22 cellular contexts compared by ENCODE assay signal in the genomic region with DNA sequence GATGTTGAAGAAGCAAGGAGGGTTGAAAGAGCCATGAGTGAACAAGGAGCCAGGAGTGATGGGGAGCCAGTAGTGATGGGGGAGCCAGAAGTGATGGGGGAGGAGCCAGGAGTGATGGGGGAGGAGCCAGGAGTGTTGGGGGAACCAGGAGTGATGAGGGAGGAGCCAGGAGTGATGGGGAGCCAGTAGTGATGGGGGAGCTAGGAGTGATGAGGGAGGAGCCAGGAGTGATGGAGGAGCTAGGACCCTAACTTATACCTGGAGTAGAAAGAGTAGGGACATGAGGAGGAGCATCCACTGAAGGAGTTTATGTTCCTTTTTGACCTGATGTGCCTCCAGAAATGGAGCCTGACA. TPM values are rescaled to one million over a fixed set of nuclear protein-coding genes. Genes with fewer than 3 reads are reported as not detected.
DNase-seq lines count a peak whose midpoint lies in the region; ATAC-seq and TF ChIP-seq lines count a peak whose summit lies in the region.
"Had no signal": no experiment of that assay in that cellular context is flagged by ENCODE, and none has a peak within 500 bp of the region (broad histone marks: within the 10 kb centered on the region; RNA-seq: fewer than 3 reads in every experiment).

No MANE protein-coding gene starts in this region.

- H3K9me2 ChIP-seq in GM23338 (ENCODE audit: insufficient read depth): no peaks in the 10 kb centered on the region

- H3K4me3 ChIP-seq in GM23338 (no peak overlapping the region), RWPE2 (ENCODE audit: severe bottlenecking) (no peak overlapping the region), esophagus (ENCODE audit: low read depth in 1 of 2, low read length in 2 of 2) (no peak overlapping the region)
- H3K4me3 ChIP-seq: A549, GM23248 had no signal

- no peaks in the 10 kb centered on the region for H4K20me1 ChIP-seq in GM23338 (replicated peaks; ENCODE audit: insufficient read depth)

- H3K79me2 ChIP-seq in GM23338 (replicated peaks; ENCODE audit: insufficient read depth): no peaks in the 10 kb centered on the region

- intact Hi-C loops in posterior vena cava (cut with DNase I): no loop called here

- no peaks in the 10 kb centered on the region for H3K36me3 ChIP-seq in GM23338 (ENCODE audit: insufficient read depth)
- no peaks in the 10 kb centered on the region for H3K36me3 ChIP-seq in RWPE2 (ENCODE audit: low read depth)
- no peaks in the 10 kb centered on the region for H3K36me3 ChIP-seq in esophagus (ENCODE audit: control insufficient read depth in 2 of 2, insufficient read depth in 2 of 2, low read length in 1 of 2)
- H3K36me3 ChIP-seq: BE2C had no signal

- H3K27ac Mint-ChIP-seq in GM23338: no peak overlapping the region
- no peak overlapping the region for H3K27ac Mint-ChIP-seq in activated CD4-positive, alpha-beta memory T cell treated with anti-CD3 and anti-CD28 coated beads, Interleukin-2, amount 10 ng/mL, durations not matched to agents 7 days and 5 days
- H3K27ac Mint-ChIP-seq: CD4-positive, alpha-beta T cell had no signal

- no peaks in the 10 kb centered on the region for H3K9me3 Mint-ChIP-seq in GM23338
- H3K9me3 Mint-ChIP-seq in activated CD4-positive, alpha-beta memory T cell treated with anti-CD3 and anti-CD28 coated beads, Interleukin-2, amount 10 ng/mL, durations not matched to agents 7 days and 5 days: no peaks in the 10 kb centered on the region
- H3K9me3 Mint-ChIP-seq: CD4-positive, alpha-beta T cell had no signal

- H3F3A ChIP-seq in GM23338 (replicated peaks; ENCODE audit: low read depth): no peaks in the 10 kb centered on the region

- no peak overlapping the region for H3K4me3 Mint-ChIP-seq in GM23338
- no peak overlapping the region for H3K4me3 Mint-ChIP-seq in activated CD4-positive, alpha-beta memory T cell treated with anti-CD3 and anti-CD28 coated beads, Interleukin-2, amount 10 ng/mL, durations not matched to agents 7 days and 5 days
- H3K4me3 Mint-ChIP-seq: CD4-positive, alpha-beta T cell had no signal

- TF ChIP-seq CTCF in GM23338 (conservative IDR thresholded peaks at IDR 0.05; ENCODE audit: low read depth in 2 of 2) (no peak), RWPE2 (IDR thresholded peaks at IDR 0.05; ENCODE audit: poor library complexity, severe bottlenecking) (no peak)

- H3K4me1 ChIP-seq in GM23338 (ENCODE audit: insufficient read depth) (no peaks in the 10 kb centered on the region), RWPE2 (ENCODE audit: insufficient read depth, poor library complexity, severe bottlenecking) (peaks cover 30% of the 10 kb centered on the region), esophagus (ENCODE audit: control insufficient read depth in 2 of 2, insufficient read depth in 2 of 2, low read length in 1 of 2) (peaks cover 5 to 31% of the 10 kb centered on the region in 2 donors)
- H3K4me1 ChIP-seq: A549, BE2C had no signal

- POLR2A ChIA-PET in activated CD4-positive, alpha-beta memory T cell treated with anti-CD3 and anti-CD28 coated beads, Interleukin-2, amount 10 ng/mL, durations not matched to agents 7 days and 5 days (lab: Charles Lee): no interaction called here

- H3K9me3 ChIP-seq in RWPE2 (ENCODE audit: severe bottlenecking): no peaks in the 10 kb centered on the region
- no peaks in the 10 kb centered on the region for H3K9me3 ChIP-seq in esophagus (ENCODE audit: control insufficient read depth in 2 of 2, insufficient read depth in 1 of 2, low read depth in 1 of 2, low read length in 1 of 2)
- H3K9me3 ChIP-seq: A549, BE2C had no signal

- H2AFZ ChIP-seq in GM23338: no peak overlapping the region
- H2AFZ ChIP-seq: GM23248 had no signal

- CTCF ChIA-PET in activated CD4-positive, alpha-beta memory T cell treated with anti-CD3 and anti-CD28 coated beads, Interleukin-2, amount 10 ng/mL, durations not matched to agents 7 days and 5 days (lab: Charles Lee): no interaction called here

- H3K27me3 Mint-ChIP-seq in GM23338 (ENCODE audit: insufficient read depth, low read depth, poor library complexity): peaks cover 2% of the 10 kb centered on the region
- peaks cover 6% of the 10 kb centered on the region for H3K27me3 Mint-ChIP-seq in activated CD4-positive, alpha-beta memory T cell treated with anti-CD3 and anti-CD28 coated beads, Interleukin-2, amount 10 ng/mL, durations not matched to agents 7 days and 5 days
- H3K27me3 Mint-ChIP-seq: CD4-positive, alpha-beta T cell had no signal

- H3K4me2 ChIP-seq in GM23338: no peak overlapping the region
- H3K4me2 ChIP-seq: A549 had no signal

- DNase-seq in GM23338 (ENCODE audit: low spot score) (no peak), RWPE2 (ENCODE audit: low spot score) (no peak), posterior vena cava (ENCODE audit: low spot score) (peak; percentile 12), NCI-H69 (lab: John Stamatoyannopoulos, UW) (no peak)
- DNase-seq in activated CD4-positive, alpha-beta memory T cell treated with anti-CD3 and anti-CD28 coated beads, Interleukin-2, amount 10 ng/mL, durations not matched to agents 7 days and 5 days: no peak
- DNase-seq: BE2C; CD4-positive, alpha-beta T cell; COR-L47; DMS 273 treated with DMSO at 0.1 percent for 48 hours; GM23248; HCEC 1CT; Karpas-422; NCI-H1694 treated with DMSO at 0.1 percent for 48 hours; NCI-H2081 treated with DMSO at 0.1 percent for 48 hours; NCI-H2171 treated with DMSO at 0.1 percent for 48 hours; NCI-H524 treated with DMSO at 0.1 percent for 48 hours; SHP77; SW 1271 had no signal

- H3K27ac ChIP-seq in GM23338 (ENCODE audit: low read depth) (no peak overlapping the region), RWPE2 (ENCODE audit: poor library complexity, severe bottlenecking) (peak overlapping the region; percentile 66), esophagus (ENCODE audit: low read depth in 2 of 2, low read length in 1 of 2) (peak overlapping the region; percentile 60 to 86)
- H3K27ac ChIP-seq: A549, GM23248 had no signal

- H3K27me3 ChIP-seq in GM23338 (ENCODE audit: insufficient read depth) (no peaks in the 10 kb centered on the region), RWPE2 (ENCODE audit: insufficient read depth, poor library complexity, severe bottlenecking) (no peaks in the 10 kb centered on the region), esophagus (ENCODE audit: control insufficient read depth in 1 of 2, insufficient read depth in 2 of 2, low read length in 2 of 2) (no peaks in the 10 kb centered on the region)

- peak; percentile 54 for ATAC-seq in GM23338
- no peak for ATAC-seq in RWPE2 (ENCODE audit: low read depth)
- ATAC-seq in GM21529 (IDR thresholded peaks at IDR 0.05; ENCODE audit: unreplicated experiment): no peak
- ATAC-seq: A549 had no signal

- H3K4me1 Mint-ChIP-seq in GM23338: peaks cover 3% of the 10 kb centered on the region; the same call in 2 of the 3 replicates
- H3K4me1 Mint-ChIP-seq in activated CD4-positive, alpha-beta memory T cell treated with anti-CD3 and anti-CD28 coated beads, Interleukin-2, amount 10 ng/mL, durations not matched to agents 7 days and 5 days: no peaks in the 10 kb centered on the region

- H3K36me3 Mint-ChIP-seq in GM23338 (ENCODE audit: low read depth): no peaks in the 10 kb centered on the region
- no peaks in the 10 kb centered on the region for H3K36me3 Mint-ChIP-seq in activated CD4-positive, alpha-beta memory T cell treated with anti-CD3 and anti-CD28 coated beads, Interleukin-2, amount 10 ng/mL, durations not matched to agents 7 days and 5 days (ENCODE audit: low read depth)

TF ChIP-seq in GM23338, 12 proteins besides CTCF, POLR2A, EP300 and RAD21:
- TF ChIP-seq ZNF114 (CRISPR knock-in tag; IDR thresholded peaks at IDR 0.05) (no peak), POLR2AphosphoS5 (IDR thresholded peaks at IDR 0.05; ENCODE audit: low read depth) (no peak), CREB1 (CRISPR knock-in tag; IDR thresholded peaks at IDR 0.05; ENCODE audit: low read depth) (no peak)
TF ChIP-seq in GM23338: peak in this region for 0.

RNA-seq across cellular contexts. Expression of a gene that starts 14.6 kb away (rescaled TPM):
- total RNA-seq in GM23338 (2014; rRNA removed; shearing (Covaris generic)): 0.04 TPM in 1 of 2 replicates, not detected in the other
- 0.03 TPM in 2 replicates for polyA plus RNA-seq in GM23338 (2016; fragmentation: Nextera tagmentation; extraction: Ambion mirVana)
- 1 to 10 TPM; 1.8 to 2.8 TPM for polyA plus RNA-seq in esophagus
- 10 to 100 TPM; 79.4 to 88.2 TPM for total RNA-seq in posterior vena cava
- 1 to 10 TPM; 5.1 to 5.6 TPM for total RNA-seq in activated CD4-positive, alpha-beta memory T cell treated with anti-CD3 and anti-CD28 coated beads, Interleukin-2, amount 10 ng/mL, durations not matched to agents 7 days and 5 days
- total RNA-seq: GM23248, OCI-LY7 had no signal
- polyA plus RNA-seq: A549 had no signal

RNA-seq across cellular contexts. Expression of a gene that starts 51.3 kb away (rescaled TPM):
- 0.58 and 0.97 TPM in 2 replicates for total RNA-seq in GM23338 (2014; rRNA removed; shearing (Covaris generic))
- polyA plus RNA-seq in GM23338 (2016; fragmentation: Nextera tagmentation; extraction: Ambion mirVana) (0.10 and 0.17 TPM in 2 replicates), esophagus (10 to 100 TPM in 1 of 2 donors, 1 to 10 TPM in 1; 9.5 to 29.7 TPM)
- total RNA-seq in posterior vena cava: 10 to 100 TPM; 46.9 to 53.6 TPM
- total RNA-seq in activated CD4-positive, alpha-beta memory T cell treated with anti-CD3 and anti-CD28 coated beads, Interleukin-2, amount 10 ng/mL, durations not matched to agents 7 days and 5 days: not detected
- total RNA-seq: OCI-LY7 had no signal

Comparison
In these comparisons a context has a peak if more than half of its experiments do, and no peak if none do; other contexts are left out.
1. RNA of a gene that starts 14.6 kb away (total RNA-seq): 79.4 to 88.2 TPM in posterior vena cava; 5.1 to 5.6 TPM in activated CD4-positive, alpha-beta memory T cell treated with anti-CD3 and anti-CD28 coated beads, Interleukin-2, amount 10 ng/mL, durations not matched to agents 7 days and 5 days and 0.04 TPM in GM23338; every median in the first group is over 10 times any median in the second.
2. RNA of a gene that starts 51.3 kb away (total RNA-seq): 46.9 to 53.6 TPM in posterior vena cava; 0.58 to 0.97 TPM in GM23338 and not detected in activated CD4-positive, alpha-beta memory T cell treated with anti-CD3 and anti-CD28 coated beads, Interleukin-2, amount 10 ng/mL, durations not matched to agents 7 days and 5 days; every median in the first group is over 10 times any median in the second.